ENCODE assay signal across 23 cellular contexts in genomic region chr4:34721835-34722234, GRCh38.
DNase-seq lines count a peak whose midpoint lies in the region; ATAC-seq and TF ChIP-seq lines count a peak whose summit lies in the region.
"Had no signal": no experiment of that assay in that cellular context is flagged by ENCODE, and none has a peak within 500 bp of the region (broad histone marks: within the 10 kb centered on the region; RNA-seq: fewer than 3 reads in every experiment).

No MANE protein-coding gene starts in this region.

- H3K27me3 Mint-ChIP-seq in mesothelial cell of epicardium (ENCODE audit: low read depth), result no peaks in the 10 kb centered on the region
- H3K27me3 Mint-ChIP-seq: CD4-positive, alpha-beta memory T cell; CD4-positive, CD25-positive, alpha-beta regulatory T cell; CD8-positive, alpha-beta memory T cell had no signal

- TF ChIP-seq CTCF in epithelial cell of esophagus (IDR thresholded peaks at IDR 0.05; ENCODE audit: insufficient read depth, low read depth, low read length, missing control alignments) (no peak), mesothelial cell of epicardium (IDR thresholded peaks at IDR 0.05; ENCODE audit: unreplicated experiment) (no peak)

- H3K36me3 Mint-ChIP-seq in mesothelial cell of epicardium, result peaks cover 2% of the 10 kb centered on the region
- H3K36me3 Mint-ChIP-seq: CD14-positive monocyte; CD4-positive, alpha-beta memory T cell; CD4-positive, CD25-positive, alpha-beta regulatory T cell; CD8-positive, alpha-beta memory T cell had no signal

- peaks cover 38% of the 10 kb centered on the region for H3K4me1 Mint-ChIP-seq in mesothelial cell of epicardium
- H3K4me1 Mint-ChIP-seq: CD14-positive monocyte; CD4-positive, alpha-beta memory T cell; CD4-positive, CD25-positive, alpha-beta regulatory T cell; CD8-positive, alpha-beta memory T cell had no signal

- ATAC-seq in GM18907 (IDR thresholded peaks at IDR 0.05; ENCODE audit: unreplicated experiment), result no peak
- ATAC-seq: GM12878 had no signal

- H3K27ac Mint-ChIP-seq in mesothelial cell of epicardium, result peak overlapping the region; percentile 75
- H3K27ac Mint-ChIP-seq: CD14-positive monocyte; CD4-positive, alpha-beta memory T cell; CD4-positive, CD25-positive, alpha-beta regulatory T cell; CD8-positive, alpha-beta memory T cell had no signal

- H3K4me3 ChIP-seq in epithelial cell of esophagus (ENCODE audit: low read length), result no peak overlapping the region
- H3K4me3 ChIP-seq: BLaER1, GM12878 had no signal

- DNase-seq in epithelial cell of esophagus (ENCODE audit: low read depth) (peak; percentile 31), mesothelial cell of epicardium (ENCODE audit: low spot score in 2 of 2, unreplicated experiment in 2 of 2) (no peak), SW480 (ENCODE audit: low spot score) (no peak)
- DNase-seq in activated effector memory CD4-positive, alpha-beta T cell treated with anti-CD3 and anti-CD28 coated beads, Interleukin-2, amount 50 U/mL, for 16 hours, result no peak
- DNase-seq: 8988T; ACHN; BE2C; C1 segment of cervical spinal cord; CD4-positive, alpha-beta memory T cell; CD4-positive, CD25-positive, alpha-beta regulatory T cell; CD8-positive, alpha-beta memory T cell; COR-L47; DMS 273 treated with DMSO at 0.1 percent for 48 hours; DMS153; DMS53; DMS79; DND-41; EL; GDM1 had no signal

- H3K9me3 Mint-ChIP-seq in mesothelial cell of epicardium, result peaks cover 11% of the 10 kb centered on the region
- H3K9me3 Mint-ChIP-seq: CD14-positive monocyte had no signal

- H3K4me3 Mint-ChIP-seq in mesothelial cell of epicardium, result no peak overlapping the region
- H3K4me3 Mint-ChIP-seq: CD14-positive monocyte; CD4-positive, alpha-beta memory T cell; CD4-positive, CD25-positive, alpha-beta regulatory T cell; CD8-positive, alpha-beta memory T cell had no signal
